28 cellular contexts compared by ENCODE assay signal in the genomic region with DNA sequence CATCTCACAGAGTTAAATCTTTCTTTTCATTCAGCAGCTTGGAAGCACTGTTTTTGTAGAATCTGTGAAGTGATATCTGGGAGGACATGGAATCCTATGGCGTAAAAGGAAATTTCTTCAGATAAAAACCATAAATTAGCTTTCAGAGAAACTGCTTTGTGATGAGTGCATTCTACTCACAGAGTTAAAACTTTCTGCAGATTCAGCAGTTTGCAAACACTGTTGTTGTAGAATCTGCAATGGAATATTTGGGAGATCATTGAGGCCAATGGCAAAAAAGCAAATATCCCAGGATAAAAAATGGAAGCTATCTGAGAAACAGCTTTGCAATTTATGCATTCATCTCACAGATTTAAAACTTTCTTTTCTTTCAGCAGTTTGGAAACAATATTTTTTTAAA.
"Had no signal": no experiment of that assay in that cellular context is flagged by ENCODE, and none has a peak within 500 bp of the region (broad histone marks: within the 10 kb centered on the region; RNA-seq: fewer than 3 reads in every experiment).

No MANE protein-coding gene starts in this region.

- H3K79me2 ChIP-seq: hepatocyte had no signal

- FAIRE-seq: endometrium, endothelial cell of umbilical vein, frontal cortex had no signal

- H3K9me3 ChIP-seq: colonic mucosa had no signal

- H3K4me3 ChIP-seq: colonic mucosa, coronary artery, dorsolateral prefrontal cortex, esophagus muscularis mucosa, esophagus squamous epithelium, gastrocnemius medialis, gastroesophageal sphincter, heart left ventricle, heart right ventricle, hepatocyte had no signal

- DNase-seq: colonic mucosa; cortex of kidney; dermis blood vessel endothelial cell; dorsolateral prefrontal cortex; effector CD4-positive, alpha-beta T cell; effector CD8-positive, alpha-beta T cell; effector memory CD4-positive, alpha-beta T cell; effector memory CD8-positive, alpha-beta T cell; endodermal cell; erythroblast; esophagus squamous epithelium; foreskin fibroblast; foreskin keratinocyte; foreskin melanocyte; gastrocnemius medialis; glutamatergic neuron; head of caudate nucleus; heart left ventricle; heart right ventricle had no signal

- H2AFZ ChIP-seq: hepatocyte had no signal

- H3K4me2 ChIP-seq: hepatocyte had no signal

- H3K4me1 ChIP-seq: colonic mucosa, esophagus muscularis mucosa, esophagus squamous epithelium, foreskin keratinocyte, gastrocnemius medialis, gastroesophageal sphincter, heart left ventricle, heart right ventricle had no signal

- ATAC-seq: effector memory CD8-positive, alpha-beta T cell; esophagus mucosa; foreskin keratinocyte; gastrocnemius medialis; gastroesophageal sphincter; heart left ventricle; heart right ventricle had no signal

- H3K27me3 ChIP-seq: colonic mucosa, dorsolateral prefrontal cortex, esophagus muscularis mucosa, esophagus squamous epithelium, foreskin keratinocyte, gastrocnemius medialis, gastroesophageal sphincter, heart left ventricle, heart right ventricle, hepatocyte had no signal

- H3K27ac ChIP-seq: colonic mucosa, coronary artery, dorsolateral prefrontal cortex, epithelial cell of prostate, esophagus muscularis mucosa, esophagus squamous epithelium, foreskin keratinocyte, gastrocnemius medialis, gastroesophageal sphincter, heart left ventricle, heart right ventricle, hepatocyte had no signal

- H3K36me3 ChIP-seq: colonic mucosa, esophagus muscularis mucosa, esophagus squamous epithelium, gastrocnemius medialis, gastroesophageal sphincter, heart left ventricle, heart right ventricle had no signal
